22 cellular contexts compared by ENCODE assay signal in genomic region chr1:171150156-171150555, GRCh38. TPM values are rescaled to one million over a fixed set of nuclear protein-coding genes. Genes with fewer than 3 reads are reported as not detected.
A peak's percentile ranks its signal among the peaks of the same experiment; 100 is the strongest.
DNase-seq lines count a peak whose midpoint lies in the region; ATAC-seq, FAIRE-seq and TF ChIP-seq lines count a peak whose summit lies in the region.
"Had no signal": no experiment of that assay in that cellular context is flagged by ENCODE, and none has a peak within 500 bp of the region (broad histone marks: within the 10 kb centered on the region; RNA-seq: fewer than 3 reads in every experiment).

No MANE protein-coding gene starts in this region.

- H3K4me1 Mint-ChIP-seq in CD8-positive, alpha-beta memory T cell = no peaks in the 10 kb centered on the region
- H3K4me1 Mint-ChIP-seq: CD4-positive, CD25-positive, alpha-beta regulatory T cell had no signal

- H3K36me3 ChIP-seq in OCI-LY3 (replicated peaks; ENCODE audit: low read depth, low read length) (peaks cover 4% of the 10 kb centered on the region), keratinocyte (ENCODE audit: control insufficient read depth in 2 of 2, extremely low read depth in 1 of 2, insufficient read depth in 2 of 2, low read length in 2 of 2) (no peaks in the 10 kb centered on the region)
- H3K36me3 ChIP-seq in CD8-positive, alpha-beta memory T cell (ENCODE audit: insufficient read depth, low read length) = no peaks in the 10 kb centered on the region
- H3K36me3 ChIP-seq: BE2C had no signal

- no peak for ATAC-seq in HG03457 (IDR thresholded peaks at IDR 0.05; ENCODE audit: unreplicated experiment)
- no peak for ATAC-seq in GM19023 (IDR thresholded peaks at IDR 0.05; ENCODE audit: unreplicated experiment)

- H4K20me1 ChIP-seq in OCI-LY3 (ENCODE audit: insufficient read depth, low read length) (no peaks in the 10 kb centered on the region), keratinocyte (ENCODE audit: control insufficient read depth, extremely low read depth, insufficient read depth, low read length) (no peaks in the 10 kb centered on the region)

- H3K4me3 ChIP-seq in OCI-LY3 (ENCODE audit: low read length) (no peak overlapping the region), epithelial cell of esophagus (ENCODE audit: low read length) (no peak overlapping the region), keratinocyte (ENCODE audit: control insufficient read depth in 2 of 3, extremely low read depth in 1 of 3, insufficient read depth in 2 of 3, low read depth in 1 of 3, low read length in 3 of 3) (no peak overlapping the region)
- H3K4me3 ChIP-seq in CD8-positive, alpha-beta memory T cell (ENCODE audit: low read length) = no peak overlapping the region

- CTCF ChIA-PET in CD8-positive, alpha-beta memory T cell (lab: Charles Lee) = no interaction called here

- H3K4me3 Mint-ChIP-seq in CD8-positive, alpha-beta memory T cell = no peak overlapping the region
- H3K4me3 Mint-ChIP-seq: CD4-positive, CD25-positive, alpha-beta regulatory T cell had no signal

- FAIRE-seq in keratinocyte (lab: Jason Lieb, UNC) = no peak
- FAIRE-seq: A204.1, GM19239 had no signal

- peaks cover 0 to 2% (median 0%) of the 10 kb centered on the region in 5 donors for H3K9me3 Mint-ChIP-seq in CD8-positive, alpha-beta memory T cell

- H3K4me1 ChIP-seq in OCI-LY3 (ENCODE audit: low read length) (peaks cover 13% of the 10 kb centered on the region), keratinocyte (ENCODE audit: control insufficient read depth, extremely low read depth, insufficient read depth, low read length) (no peaks in the 10 kb centered on the region)
- H3K4me1 ChIP-seq in CD8-positive, alpha-beta memory T cell (ENCODE audit: insufficient read depth, low read length) = no peaks in the 10 kb centered on the region
- H3K4me1 ChIP-seq: BE2C, Caco-2 had no signal

- H3K27me3 ChIP-seq in OCI-LY3 (ENCODE audit: low read depth, low read length) (no peaks in the 10 kb centered on the region), keratinocyte (ENCODE audit: control insufficient read depth, extremely low read depth, insufficient read depth, low read length) (no peaks in the 10 kb centered on the region)
- no peaks in the 10 kb centered on the region for H3K27me3 ChIP-seq in CD8-positive, alpha-beta memory T cell (ENCODE audit: insufficient read depth, low read length, poor library complexity, severe bottlenecking)
- H3K27me3 ChIP-seq: BE2C had no signal

- H2AFZ ChIP-seq in OCI-LY3 (ENCODE audit: low read depth, low read length) (no peak overlapping the region), keratinocyte (ENCODE audit: control insufficient read depth, low read length) (peak overlapping the region; percentile 54)

- no peak overlapping the region for H3K9ac ChIP-seq in OCI-LY3 (ENCODE audit: low read length)
- no peak overlapping the region for H3K9ac ChIP-seq in keratinocyte (ENCODE audit: control insufficient read depth, extremely low read depth, insufficient read depth, low read length)

- no peak for TF ChIP-seq CTCF in OCI-LY3 (IDR thresholded peaks at IDR 0.05; ENCODE audit: low read depth, low read length)
- no peak for TF ChIP-seq CTCF in epithelial cell of esophagus (IDR thresholded peaks at IDR 0.05; ENCODE audit: insufficient read depth, low read depth, low read length, missing control alignments)
- TF ChIP-seq CTCF in keratinocyte (optimal IDR thresholded peaks at IDR 0.05 in 1 of 3, IDR thresholded peaks at IDR 0.05 in 1 of 3, conservative IDR thresholded peaks at IDR 0.05 in 1 of 3; ENCODE audit: extremely low read depth in 1 of 3, insufficient read depth in 2 of 3, low read length in 3 of 3) = no peak

- H3K9me1 ChIP-seq in keratinocyte (ENCODE audit: control insufficient read depth, extremely low read depth, insufficient read depth, low read length) = no peaks in the 10 kb centered on the region

- H3K79me2 ChIP-seq in OCI-LY3 (ENCODE audit: low read length) = no peaks in the 10 kb centered on the region
- H3K79me2 ChIP-seq in keratinocyte (ENCODE audit: control insufficient read depth, insufficient read depth, low read length) = no peaks in the 10 kb centered on the region

- dilution Hi-C loops in keratinocyte (cut with MboI; ENCODE audit: extremely low pct_ligation_motif_present, low sequenced_read_pairs) = no loop called here

- H3K36me3 Mint-ChIP-seq in CD8-positive, alpha-beta memory T cell = no peaks in the 10 kb centered on the region
- H3K36me3 Mint-ChIP-seq: CD4-positive, CD25-positive, alpha-beta regulatory T cell had no signal

- POLR2A ChIA-PET in CD8-positive, alpha-beta memory T cell (lab: Charles Lee) = no interaction called here

- DNase-seq in epithelial cell of esophagus (ENCODE audit: low read depth) (peak; percentile 53), keratinocyte (ENCODE audit: low read depth, low spot score) (no peak), NCI-H1436 treated with DMSO at 0.1 percent for 48 hours (lab: John Stamatoyannopoulos, UW) (no peak)
- DNase-seq in CD8-positive, alpha-beta memory T cell = no peak
- DNase-seq: ACHN; BE2C; C1 segment of cervical spinal cord; Caco-2; CD4-positive, CD25-positive, alpha-beta regulatory T cell; DMS153; DMS79; GDM1; HCEC 1CT had no signal

- no peak overlapping the region for H3K27ac Mint-ChIP-seq in CD8-positive, alpha-beta memory T cell
- H3K27ac Mint-ChIP-seq: CD4-positive, CD25-positive, alpha-beta regulatory T cell had no signal

- peak overlapping the region; percentile 23 for H3K4me2 ChIP-seq in OCI-LY3 (ENCODE audit: low read length)
- H3K4me2 ChIP-seq in keratinocyte (ENCODE audit: control insufficient read depth, extremely low read depth, insufficient read depth, low read depth, low read length) = no peak overlapping the region

- peaks cover 1 to 20% of the 10 kb centered on the region in 2 donors for H3K27me3 Mint-ChIP-seq in CD8-positive, alpha-beta memory T cell
- H3K27me3 Mint-ChIP-seq: CD4-positive, CD25-positive, alpha-beta regulatory T cell had no signal

- peak overlapping the region; percentile 9; the same call in 1 of the 2 replicates for H3K27ac ChIP-seq in OCI-LY3 (ENCODE audit: low read length)
- no peak overlapping the region for H3K27ac ChIP-seq in keratinocyte (ENCODE audit: control insufficient read depth, insufficient read depth, low read length)
- no peak overlapping the region for H3K27ac ChIP-seq in CD8-positive, alpha-beta memory T cell (ENCODE audit: low read depth, low read length)
- H3K27ac ChIP-seq: HL-60 had no signal

- H3K9me3 ChIP-seq in OCI-LY3 (ENCODE audit: insufficient read depth, low read length) = no peaks in the 10 kb centered on the region
- no peaks in the 10 kb centered on the region for H3K9me3 ChIP-seq in keratinocyte (ENCODE audit: control insufficient read depth, low read depth, low read length)
- no peaks in the 10 kb centered on the region for H3K9me3 ChIP-seq in CD8-positive, alpha-beta memory T cell (ENCODE audit: low read length)
- H3K9me3 ChIP-seq: BE2C, Caco-2 had no signal

RNA-seq across cellular contexts. Expression of gene FMO2, which starts 34.9 kb away (rescaled TPM):
- 0.05 TPM in 2 of 3 replicates, not detected in the other for polyA plus RNA-seq in keratinocyte
- 1.9 TPM for polyA plus RNA-seq in keratinocyte (2011; ENCODE audit: low read depth)
- not detected in 2 replicates for polyA plus RNA-seq in keratinocyte (2011; cell fraction: cytosol; rRNA removed)
- not detected in 2 replicates for polyA plus RNA-seq in keratinocyte (2011; cell fraction: nucleus; rRNA removed)
- 1.0 TPM in 1 of 2 replicates, not detected in the other for polyA plus RNA-seq in keratinocyte (2012; ENCODE audit: low replicate concordance)
- polyA minus RNA-seq in keratinocyte = not detected in 3 replicates
- polyA minus RNA-seq in keratinocyte (2011; cell fraction: cytosol; rRNA and poly(A)+ RNA removed) = not detected
- polyA minus RNA-seq in keratinocyte (2011; cell fraction: nucleus; rRNA and poly(A)+ RNA removed) = not detected in 2 replicates
- total RNA-seq in CD8-positive, alpha-beta memory T cell = not detected
- polyA plus RNA-seq in CD8-positive, alpha-beta memory T cell = not detected
- total RNA-seq: Caco-2; CD4-positive, CD25-positive, alpha-beta regulatory T cell; Daoy; H4; HT1080 had no signal
- polyA plus RNA-seq: CD4-positive, CD25-positive, alpha-beta regulatory T cell had no signal

RNA-seq across cellular contexts. Expression of gene FMO3, which starts 59.5 kb away (rescaled TPM):
- not detected in 3 replicates for polyA plus RNA-seq in keratinocyte
- polyA plus RNA-seq in keratinocyte (2011; ENCODE audit: low read depth) = not detected
- polyA plus RNA-seq in keratinocyte (2011; cell fraction: cytosol; rRNA removed) = not detected in 2 replicates
- not detected in 2 replicates for polyA plus RNA-seq in keratinocyte (2011; cell fraction: nucleus; rRNA removed)
- polyA plus RNA-seq in keratinocyte (2012; ENCODE audit: low replicate concordance) = not detected in 2 replicates
- not detected in 3 replicates for polyA minus RNA-seq in keratinocyte
- polyA minus RNA-seq in keratinocyte (2011; cell fraction: cytosol; rRNA and poly(A)+ RNA removed) = not detected
- not detected in 2 replicates for polyA minus RNA-seq in keratinocyte (2011; cell fraction: nucleus; rRNA and poly(A)+ RNA removed)
- not detected for total RNA-seq in CD8-positive, alpha-beta memory T cell
- not detected for polyA plus RNA-seq in CD8-positive, alpha-beta memory T cell
- total RNA-seq: Caco-2; CD4-positive, CD25-positive, alpha-beta regulatory T cell; HT1080 had no signal
- polyA plus RNA-seq: CD4-positive, CD25-positive, alpha-beta regulatory T cell had no signal
